Comparison of ENCODE assay signal across 17 cellular contexts in genomic region chr3:125110876-125111480, GRCh38. TPM values are rescaled to one million over a fixed set of nuclear protein-coding genes. Genes with fewer than 3 reads are reported as not detected.
A peak's percentile ranks its signal among the peaks of the same experiment; 100 is the strongest.
DNase-seq lines count a peak whose midpoint lies in the region; ATAC-seq and TF ChIP-seq lines count a peak whose summit lies in the region.
"Had no signal": no experiment of that assay in that cellular context is flagged by ENCODE, and none has a peak within 500 bp of the region (broad histone marks: within the 10 kb centered on the region; RNA-seq: fewer than 3 reads in every experiment).

No MANE protein-coding gene starts in this region.

- in situ Hi-C loops in brain microvascular endothelial cell (cut with HindIII; ENCODE audit: low pct_ligation_motif_present, low sequenced_read_pairs), result no loop called here

- no peaks in the 10 kb centered on the region for H3K36me3 Mint-ChIP-seq in activated CD4-positive, alpha-beta T cell treated with anti-CD3 and anti-CD28 coated beads, Interleukin-2, amount 10 ng/mL, durations not matched to agents 24 days and 14 days (ENCODE audit: low read depth)
- H3K36me3 Mint-ChIP-seq in activated CD4-positive, alpha-beta T cell treated with anti-CD3 and anti-CD28 coated beads for 36 hours (ENCODE audit: low read depth), result no peaks in the 10 kb centered on the region
- H3K36me3 Mint-ChIP-seq: CD4-positive, CD25-positive, alpha-beta regulatory T cell had no signal

- TF ChIP-seq CTCF in PC-3 (conservative IDR thresholded peaks at IDR 0.05; ENCODE audit: low read depth, low read length) (no peak), brain microvascular endothelial cell (IDR thresholded peaks at IDR 0.05; ENCODE audit: low read depth, low read length, missing control alignments) (no peak)

- intact Hi-C loops in activated CD4-positive, alpha-beta T cell treated with anti-CD3 and anti-CD28 coated beads, Interleukin-2, amount 10 ng/mL, durations not matched to agents 24 days and 14 days (cut with micrococcal nuclease), result loop anchor here (1.0 to 2.0 kb wide), 3 partner anchors 8 to 30 kb away; no protein-coding TSS in a partner anchor
- intact Hi-C loops in activated CD4-positive, alpha-beta T cell treated with anti-CD3 and anti-CD28 coated beads for 36 hours (cut with DNase I, micrococcal nuclease), result loop anchor here (1.0 to 2.0 kb wide), 3 partner anchors 30 to 76 kb away; no protein-coding TSS in a partner anchor
- intact Hi-C loops in PC-3 (cut with micrococcal nuclease), result loop anchor here (1.0 kb wide), 1 partner anchor 48 kb away; no protein-coding TSS in a partner anchor

- no peaks in the 10 kb centered on the region for H3F3A ChIP-seq in PC-3 (ENCODE audit: low read length, unreplicated experiment)

- H3K9me3 Mint-ChIP-seq in activated CD4-positive, alpha-beta T cell treated with anti-CD3 and anti-CD28 coated beads, Interleukin-2, amount 10 ng/mL, durations not matched to agents 24 days and 14 days, result peaks cover 12% of the 10 kb centered on the region
- H3K9me3 Mint-ChIP-seq in activated CD4-positive, alpha-beta T cell treated with anti-CD3 and anti-CD28 coated beads for 36 hours (ENCODE audit: low read depth), result no peaks in the 10 kb centered on the region

- no peaks in the 10 kb centered on the region for H3K9me2 ChIP-seq in PC-3 (replicated peaks; ENCODE audit: low read length)

- POLR2A ChIA-PET in activated CD4-positive, alpha-beta T cell treated with anti-CD3 and anti-CD28 coated beads for 36 hours (lab: Charles Lee), result interaction anchor here (1.4 kb wide), 1 partner anchor 15 kb away, joined by 6 read pairs; no protein-coding TSS in a partner anchor
- POLR2A ChIA-PET in PC-3 (lab: Charles Lee; ENCODE audit: unreplicated experiment), result no interaction called here

- DNase-seq in activated CD4-positive, alpha-beta T cell treated with anti-CD3 and anti-CD28 coated beads, Interleukin-2, amount 10 ng/mL, durations not matched to agents 24 days and 14 days, result no peak
- DNase-seq in activated CD4-positive, alpha-beta T cell treated with anti-CD3 and anti-CD28 coated beads for 36 hours, result no peak
- no peak for DNase-seq in PC-3
- no peak for DNase-seq in brain microvascular endothelial cell
- DNase-seq in NCI-H1417 treated with DMSO at 0.1 percent for 48 hours (lab: John Stamatoyannopoulos, UW), result no peak
- DNase-seq in DMS 273 (lab: John Stamatoyannopoulos, UW; ENCODE audit: unreplicated experiment), result no peak
- no peak for DNase-seq in NCI-H1417 (lab: John Stamatoyannopoulos, UW)
- DNase-seq: activated CD4-positive, CD25-positive, alpha-beta regulatory T cell; central memory CD4-positive, alpha-beta T cell; DND-41; left ventricle myocardium inferior; NCI-H2107; NCI-H526; small intestine; upper lobe of left lung had no signal

- H3K36me3 ChIP-seq in PC-3 (ENCODE audit: low read depth, low read length) (no peaks in the 10 kb centered on the region), brain microvascular endothelial cell (replicated peaks) (no peaks in the 10 kb centered on the region), skeletal muscle satellite cell (ENCODE audit: insufficient read depth, low read length) (no peaks in the 10 kb centered on the region)
- H3K36me3 ChIP-seq: left ventricle myocardium inferior, upper lobe of left lung had no signal

- no peak for ATAC-seq in activated CD4-positive, alpha-beta T cell treated with anti-CD3 and anti-CD28 coated beads for 36 hours
- ATAC-seq in PC-3, result no peak

- H3K79me2 ChIP-seq in PC-3 (ENCODE audit: low read length), result no peaks in the 10 kb centered on the region

- peaks cover 34% of the 10 kb centered on the region for H3K4me1 ChIP-seq in PC-3 (ENCODE audit: insufficient read depth, low read length)
- H3K4me1 ChIP-seq in skeletal muscle satellite cell (ENCODE audit: control insufficient read depth, insufficient read depth, low read length), result peaks cover 42% of the 10 kb centered on the region

- CTCF ChIA-PET in activated CD4-positive, alpha-beta T cell treated with anti-CD3 and anti-CD28 coated beads for 36 hours (lab: Charles Lee), result interaction anchor here (0.8 to 2.3 kb wide), 5 partner anchors 8 to 328 kb away, joined by 3 to 9 read pairs (median 4); no protein-coding TSS in a partner anchor
- CTCF ChIA-PET in PC-3 (lab: Charles Lee), result no interaction called here

- no TSS peak for BruUV-seq in PC-3 (replicated peaks; lab: Mats Ljungman, UMichigan)

- H3K4me2 ChIP-seq in PC-3 (ENCODE audit: low read length), result peak overlapping the region; percentile 44
- peak overlapping the region; percentile 65 for H3K4me2 ChIP-seq in skeletal muscle satellite cell (ENCODE audit: low read length)

- H2AFZ ChIP-seq in PC-3 (ENCODE audit: low read length), result no peak overlapping the region

- H3K27me3 ChIP-seq in PC-3 (ENCODE audit: low read length), result no peaks in the 10 kb centered on the region
- H3K27me3 ChIP-seq in brain microvascular endothelial cell (replicated peaks), result no peaks in the 10 kb centered on the region
- no peaks in the 10 kb centered on the region for H3K27me3 ChIP-seq in skeletal muscle satellite cell (ENCODE audit: control insufficient read depth, insufficient read depth, low read length)
- H3K27me3 ChIP-seq: upper lobe of left lung had no signal

- H3K4me3 Mint-ChIP-seq in activated CD4-positive, alpha-beta T cell treated with anti-CD3 and anti-CD28 coated beads, Interleukin-2, amount 10 ng/mL, durations not matched to agents 24 days and 14 days, result no peak overlapping the region
- H3K4me3 Mint-ChIP-seq in activated CD4-positive, alpha-beta T cell treated with anti-CD3 and anti-CD28 coated beads for 36 hours, result no peak overlapping the region
- H3K4me3 Mint-ChIP-seq: CD4-positive, CD25-positive, alpha-beta regulatory T cell had no signal

- H3K9ac ChIP-seq in PC-3 (ENCODE audit: low read length) (no peak overlapping the region), skeletal muscle satellite cell (ENCODE audit: low read depth, low read length) (peak overlapping the region; percentile 15)

- peak overlapping the region; percentile 35 for H3K27ac Mint-ChIP-seq in activated CD4-positive, alpha-beta T cell treated with anti-CD3 and anti-CD28 coated beads, Interleukin-2, amount 10 ng/mL, durations not matched to agents 24 days and 14 days
- no peak overlapping the region for H3K27ac Mint-ChIP-seq in activated CD4-positive, alpha-beta T cell treated with anti-CD3 and anti-CD28 coated beads for 36 hours
- H3K27ac Mint-ChIP-seq: CD4-positive, CD25-positive, alpha-beta regulatory T cell had no signal

- H3K4me3 ChIP-seq in PC-3 (ENCODE audit: low read length) (no peak overlapping the region), brain microvascular endothelial cell (ENCODE audit: low read depth, low read length) (no peak overlapping the region), skeletal muscle satellite cell (ENCODE audit: low read length) (peak overlapping the region; percentile 10)
- H3K4me3 ChIP-seq: left ventricle myocardium inferior, upper lobe of left lung had no signal

- H3K4me1 Mint-ChIP-seq in activated CD4-positive, alpha-beta T cell treated with anti-CD3 and anti-CD28 coated beads, Interleukin-2, amount 10 ng/mL, durations not matched to agents 24 days and 14 days, result peaks cover 40% of the 10 kb centered on the region
- peaks cover 33% of the 10 kb centered on the region for H3K4me1 Mint-ChIP-seq in activated CD4-positive, alpha-beta T cell treated with anti-CD3 and anti-CD28 coated beads for 36 hours

- H3K27ac ChIP-seq in PC-3 (ENCODE audit: low read length), result peak overlapping the region; percentile 51
- peak overlapping the region; percentile 74 for H3K27ac ChIP-seq in brain microvascular endothelial cell
- H3K27ac ChIP-seq: left ventricle myocardium inferior, upper lobe of left lung had no signal

- H4K20me1 ChIP-seq in PC-3 (ENCODE audit: low read length), result no peaks in the 10 kb centered on the region

- H3K9me3 ChIP-seq in PC-3 (ENCODE audit: low read length), result no peaks in the 10 kb centered on the region
- H3K9me3 ChIP-seq in skeletal muscle satellite cell (replicated peaks; ENCODE audit: low read length), result no peaks in the 10 kb centered on the region
- H3K9me3 ChIP-seq: left ventricle myocardium inferior, upper lobe of left lung had no signal

- H3K27me3 Mint-ChIP-seq in activated CD4-positive, alpha-beta T cell treated with anti-CD3 and anti-CD28 coated beads, Interleukin-2, amount 10 ng/mL, durations not matched to agents 24 days and 14 days, result peaks cover 25% of the 10 kb centered on the region
- H3K27me3 Mint-ChIP-seq in activated CD4-positive, alpha-beta T cell treated with anti-CD3 and anti-CD28 coated beads for 36 hours, result peaks cover 19% of the 10 kb centered on the region

RNA-seq across cellular contexts. Expression of gene HEG1, which starts 55.2 kb away (rescaled TPM):
- total RNA-seq in activated CD4-positive, alpha-beta T cell treated with anti-CD3 and anti-CD28 coated beads, Interleukin-2, amount 10 ng/mL, durations not matched to agents 24 days and 14 days, result 35.3 and 40.8 TPM in 2 replicates
- total RNA-seq in activated CD4-positive, alpha-beta T cell treated with anti-CD3 and anti-CD28 coated beads for 36 hours, result 1 to 10 TPM; 5.9 to 6.4 TPM
- total RNA-seq in PC-3 (2014; rRNA removed), result 1.2 and 3.2 TPM in 2 replicates
- 12.4 and 21.6 TPM in 2 replicates for total RNA-seq in skeletal muscle satellite cell (2012; rRNA removed)
